32 cellular contexts compared by ENCODE assay signal in genomic region chrX:10245901-10246696, GRCh38.
"Had no signal": no experiment of that assay in that cellular context is flagged by ENCODE, and none has a peak within 500 bp of the region (broad histone marks: within the 10 kb centered on the region; RNA-seq: fewer than 3 reads in every experiment).

No MANE protein-coding gene starts in this region.

- ATAC-seq: activated CD4-positive, CD25-positive, alpha-beta regulatory T cell treated with anti-CD3 and anti-CD28 coated beads, Interleukin-2, amount 50 U/mL, for 24 hours; activated CD8-positive, alpha-beta T cell treated with anti-CD3 and anti-CD28 coated beads for 36 hours; activated T-cell treated with anti-CD3 and anti-CD28 coated beads, Interleukin-2, amount 50 U/mL, for 4 hours; activated T-helper 17 cell treated with anti-CD3 and anti-CD28 coated beads, Interleukin-2, amount 50 U/mL, for 72 hours; effector memory CD8-positive, alpha-beta T cell; foreskin keratinocyte; gastrocnemius medialis; T-helper 17 cell had no signal

- H3K27ac Mint-ChIP-seq: activated B cell treated with CpG ODN at 0.5 μM for 24 hours; activated CD8-positive, alpha-beta T cell treated with anti-CD3 and anti-CD28 coated beads for 36 hours; activated naive CD8-positive, alpha-beta T cell; activated T-helper 17 cell treated with anti-CD3 and anti-CD28 coated beads, Interleukin-2, amount 50 U/mL, for 72 hours; effector memory CD8-positive, alpha-beta T cell; T-helper 17 cell; T-helper 2 cell treated with Interferon-gamma antibody and Interleukin-4, amounts not matched to agents 5 μg/mL and 100 μg/mL, for 36 hours had no signal

- H3K4me3 Mint-ChIP-seq: activated B cell treated with CpG ODN at 0.5 μM for 24 hours; activated CD8-positive, alpha-beta T cell treated with anti-CD3 and anti-CD28 coated beads for 36 hours; activated naive CD8-positive, alpha-beta T cell; activated T-cell treated with anti-CD3 and anti-CD28 coated beads, Interleukin-2, amount 50 U/mL, for 4 hours; activated T-helper 17 cell treated with anti-CD3 and anti-CD28 coated beads, Interleukin-2, amount 50 U/mL, for 72 hours; effector memory CD8-positive, alpha-beta T cell; T-helper 17 cell; T-helper 2 cell treated with Interferon-gamma antibody and Interleukin-4, amounts not matched to agents 5 μg/mL and 100 μg/mL, for 36 hours had no signal

- H3K27ac ChIP-seq: ascending aorta, esophagus muscularis mucosa, foreskin keratinocyte, gastrocnemius medialis, WERI-Rb-1 had no signal

- H3K4me1 Mint-ChIP-seq: activated B cell treated with CpG ODN at 0.5 μM for 24 hours; activated T-helper 17 cell treated with anti-CD3 and anti-CD28 coated beads, Interleukin-2, amount 50 U/mL, for 72 hours; T-helper 17 cell had no signal

- H3K4me1 ChIP-seq: ascending aorta, foreskin keratinocyte, gastrocnemius medialis had no signal

- H3K9me3 Mint-ChIP-seq: activated B cell treated with CpG ODN at 0.5 μM for 24 hours; activated CD8-positive, alpha-beta T cell treated with anti-CD3 and anti-CD28 coated beads for 36 hours; activated T-helper 17 cell treated with anti-CD3 and anti-CD28 coated beads, Interleukin-2, amount 50 U/mL, for 72 hours; effector memory CD8-positive, alpha-beta T cell had no signal

- H3K36me3 ChIP-seq: ascending aorta, esophagus muscularis mucosa, gastrocnemius medialis, heart left ventricle, WERI-Rb-1 had no signal

- FAIRE-seq: colon had no signal

- H3K36me3 Mint-ChIP-seq: activated naive CD8-positive, alpha-beta T cell had no signal

- H3K9me3 ChIP-seq: ascending aorta, esophagus muscularis mucosa, gastrocnemius medialis, heart left ventricle had no signal

- H3K27me3 Mint-ChIP-seq: activated B cell treated with CpG ODN at 0.5 μM for 24 hours; activated CD8-positive, alpha-beta T cell treated with anti-CD3 and anti-CD28 coated beads for 36 hours; activated naive CD8-positive, alpha-beta T cell; effector memory CD8-positive, alpha-beta T cell; T-helper 17 cell had no signal

- DNase-seq: activated B cell treated with CpG ODN at 0.5 μM for 24 hours; activated CD4-positive, alpha-beta T cell treated with anti-CD3 and anti-CD28 coated beads for 48 hours; activated CD4-positive, alpha-beta T cell treated with anti-CD3 and anti-CD28 coated beads, Interleukin-2, amount 50 U/mL, for 1 hour; activated CD4-positive, alpha-beta T cell treated with anti-CD3 and anti-CD28 coated beads, Interleukin-2, amount 50 U/mL, for 48 hours; activated CD8-positive, alpha-beta memory T cell treated with anti-CD3 and anti-CD28 coated beads for 24 hours; activated CD8-positive, alpha-beta T cell treated with anti-CD3 and anti-CD28 coated beads for 36 hours; activated effector memory CD4-positive, alpha-beta T cell treated with Interleukin-2 at 50 U/mL for 16 hours; activated gamma-delta T cell treated with Interleukin-2 at 50 U/mL for 16 hours; activated naive CD4-positive, alpha-beta T cell treated with anti-CD3 and anti-CD28 coated beads, Interleukin-2, amount 50 U/mL, for 16 hours; activated naive CD4-positive, alpha-beta T cell treated with Interleukin-2 at 50 U/mL for 16 hours; activated T-cell treated with anti-CD3 and anti-CD28 coated beads, Interleukin-2, amount 50 U/mL, for 4 hours; caudate nucleus; cortex of kidney; dermis blood vessel endothelial cell; effector CD4-positive, alpha-beta T cell; effector memory CD8-positive, alpha-beta T cell; erythroblast; foreskin keratinocyte; gastrocnemius medialis; glutamatergic neuron; heart left ventricle; T-helper 1 cell; T-helper 17 cell; T1000; WERI-Rb-1 had no signal

- H3K27me3 ChIP-seq: ascending aorta, esophagus muscularis mucosa, foreskin keratinocyte, gastrocnemius medialis had no signal

- H3K4me3 ChIP-seq: ascending aorta, esophagus muscularis mucosa, gastrocnemius medialis, heart left ventricle had no signal
